8 cellular contexts compared by ENCODE assay signal in the genomic region with DNA sequence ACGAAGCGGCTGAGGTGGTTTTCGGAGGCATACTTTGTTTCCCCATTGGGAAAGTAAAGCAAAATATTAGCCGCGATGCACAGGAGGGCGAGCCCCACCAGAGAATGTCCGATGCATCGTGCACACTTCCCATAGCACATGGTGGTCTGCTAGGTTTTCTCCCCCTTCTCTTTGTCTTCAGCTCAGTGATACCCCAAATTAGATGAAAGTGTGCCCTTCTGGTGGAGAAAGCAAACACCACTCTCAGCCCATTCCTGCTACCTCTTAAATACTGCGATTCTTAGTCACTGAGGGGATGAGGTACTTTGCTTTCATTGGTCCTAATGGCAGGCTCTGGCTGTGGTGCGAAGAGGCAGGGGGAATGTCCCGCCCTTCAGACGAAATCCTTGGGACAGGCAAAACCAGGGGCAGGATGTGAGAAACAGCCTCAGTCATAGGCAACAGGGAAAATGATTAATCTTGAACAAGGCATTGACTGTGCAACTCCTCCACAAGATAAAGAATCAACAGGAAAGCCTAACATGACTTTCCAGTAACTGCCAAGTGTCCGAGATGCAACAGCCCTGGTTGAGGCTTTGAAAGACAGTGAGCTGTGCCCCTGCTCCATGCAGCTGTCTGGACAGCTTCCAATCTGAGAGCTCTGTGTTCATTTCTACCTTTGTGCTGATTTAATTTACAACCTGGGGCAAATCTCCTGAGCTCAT. TPM values are rescaled to one million over a fixed set of nuclear protein-coding genes. Genes with fewer than 3 reads are reported as not detected.
DNase-seq lines count a peak whose midpoint lies in the region; ATAC-seq, FAIRE-seq and TF ChIP-seq lines count a peak whose summit lies in the region.

TSS of gene TM4SF1 (minus strand) at position 242 of the 704 bp plus-strand sequence. CDS start at position 140, 102 bp downstream.

- TF ChIP-seq RAD21 in GM12878 (IDR thresholded peaks at IDR 0.05; ENCODE audit: insufficient read depth, low read depth, low read length) = no peak

- in situ Hi-C loops in GM12878 (cut with MboI) = no loop called here

- H3K27me3 ChIP-seq in GM12878 (replicated peaks in 1 of 2; ENCODE audit: control insufficient read depth in 2 of 2, insufficient read depth in 2 of 2, low read length in 1 of 2) = no peaks in the 10 kb centered on the region

- H3K4me3 ChIP-seq in GM12878 = no peak within 1 kb of the TSS

- no peaks in the 10 kb centered on the region for H3K4me1 ChIP-seq in GM12878 (ENCODE audit: control insufficient read depth, insufficient read depth, low read length)

- RAD21 ChIA-PET in GM12878 (lab: Charles Lee; ENCODE audit: unreplicated experiment) = interaction anchor here (0.5 kb wide), 1 partner anchor 402 kb away, joined by 3 read pairs; no protein-coding TSS in a partner anchor

- H3K9ac ChIP-seq in GM12878 (ENCODE audit: control insufficient read depth, insufficient read depth, low read length) = no peak within 1 kb of the TSS

- no TSS peak for BruUV-seq in GM12878 (replicated peaks; lab: Mats Ljungman, UMichigan)

- 60% methylated on average over 13 of the region's 13 CpGs for WGBS in GM12878 (ENCODE audit: insufficient coverage, insufficient replicate concordance, low lambda C conversion rate, missing lambda C conversion rate)

- DNase-seq in Kasumi-1 (lab: John Stamatoyannopoulos, UW) (peak; percentile 53 to 69), GM12878 (ENCODE audit: low read depth, low spot score) (no peak), kidney glomerular epithelial cell (lab: John Stamatoyannopoulos, UW) (peak; percentile 96), SIG-M5 treated with dmso at 0.1 percent for 504 hours (lab: John Stamatoyannopoulos, UW; ENCODE audit: unreplicated experiment) (no peak), NCI-H1694 treated with DMSO at 0.1 percent for 48 hours (lab: John Stamatoyannopoulos, UW) (no peak)
- no peak for DNase-seq in central memory CD4-positive, alpha-beta T cell

- no peaks in the 10 kb centered on the region for H3K9me3 ChIP-seq in GM12878 (replicated peaks; ENCODE audit: control insufficient read depth, insufficient read depth, low read length)

- intact Hi-C loops in GM12878 (cut with micrococcal nuclease; ENCODE audit: unreplicated experiment) = no loop called here

- H3K4me2 ChIP-seq in GM12878 (ENCODE audit: control insufficient read depth, insufficient read depth) = no peak within 1 kb of the TSS

- H3K36me3 ChIP-seq in GM12878 (ENCODE audit: control insufficient read depth in 2 of 2, insufficient read depth in 2 of 2, low read length in 1 of 2) = no peaks in the 10 kb centered on the region

- ATAC-seq in GM12878 = no peak

- FAIRE-seq in GM12878 (lab: Jason Lieb, UNC) = no peak

- H3K27ac ChIP-seq in 22Rv1 (peak within 1 kb of the TSS; percentile 63), GM12878 (ENCODE audit: control insufficient read depth, insufficient read depth) (no peak within 1 kb of the TSS), temporal lobe (ENCODE audit: low read depth, low read length) (no peak within 1 kb of the TSS)

- POLR2A ChIA-PET in GM12878 (lab: Charles Lee) = no interaction called here

- TF ChIP-seq CTCF in 22Rv1 (IDR thresholded peaks at IDR 0.05) (no peak), GM12878 (IDR thresholded peaks at IDR 0.05 in 2 of 3, conservative IDR thresholded peaks at IDR 0.05 in 1 of 3; ENCODE audit: control insufficient read depth in 2 of 3, extremely low read depth in 1 of 3, insufficient read depth in 1 of 3, low read depth in 3 of 3, low read length in 3 of 3) (no peak)

- TF ChIP-seq POLR2A in GM12878 (IDR thresholded peaks at IDR 0.05; ENCODE audit: low read depth, low read length) = no peak

- H4K20me1 ChIP-seq in GM12878 (ENCODE audit: control insufficient read depth, insufficient read depth) = no peaks in the 10 kb centered on the region

- no peak for TF ChIP-seq EP300 in GM12878 (IDR thresholded peaks at IDR 0.05; ENCODE audit: borderline replicate concordance in 1 of 2, control insufficient read depth in 1 of 2, low read depth in 2 of 2, low read length in 2 of 2)

- no peaks in the 10 kb centered on the region for H3K79me2 ChIP-seq in GM12878 (ENCODE audit: control insufficient read depth, insufficient read depth, low read length)

- SMC1A ChIA-PET in GM12878 (lab: Charles Lee; ENCODE audit: uncharacterized antibody, unreplicated experiment) = no interaction called here

- H2AFZ ChIP-seq in GM12878 (ENCODE audit: control insufficient read depth, low read depth, low read length) = no peak within 1 kb of the TSS

- CTCF ChIA-PET in GM12878 (lab: Yijun Ruan, JAX) = no interaction called here

TF ChIP-seq in GM12878, 131 proteins besides CTCF, POLR2A, EP300 and RAD21:
- TF ChIP-seq TCF12 (IDR thresholded peaks at IDR 0.05; ENCODE audit: low read depth, low read length) (peak; percentile 61; the same call in 1 of the 2 replicates), YBX1 (IDR thresholded peaks at IDR 0.05) (no peak)
- TF ChIP-seq, protein P1, sequence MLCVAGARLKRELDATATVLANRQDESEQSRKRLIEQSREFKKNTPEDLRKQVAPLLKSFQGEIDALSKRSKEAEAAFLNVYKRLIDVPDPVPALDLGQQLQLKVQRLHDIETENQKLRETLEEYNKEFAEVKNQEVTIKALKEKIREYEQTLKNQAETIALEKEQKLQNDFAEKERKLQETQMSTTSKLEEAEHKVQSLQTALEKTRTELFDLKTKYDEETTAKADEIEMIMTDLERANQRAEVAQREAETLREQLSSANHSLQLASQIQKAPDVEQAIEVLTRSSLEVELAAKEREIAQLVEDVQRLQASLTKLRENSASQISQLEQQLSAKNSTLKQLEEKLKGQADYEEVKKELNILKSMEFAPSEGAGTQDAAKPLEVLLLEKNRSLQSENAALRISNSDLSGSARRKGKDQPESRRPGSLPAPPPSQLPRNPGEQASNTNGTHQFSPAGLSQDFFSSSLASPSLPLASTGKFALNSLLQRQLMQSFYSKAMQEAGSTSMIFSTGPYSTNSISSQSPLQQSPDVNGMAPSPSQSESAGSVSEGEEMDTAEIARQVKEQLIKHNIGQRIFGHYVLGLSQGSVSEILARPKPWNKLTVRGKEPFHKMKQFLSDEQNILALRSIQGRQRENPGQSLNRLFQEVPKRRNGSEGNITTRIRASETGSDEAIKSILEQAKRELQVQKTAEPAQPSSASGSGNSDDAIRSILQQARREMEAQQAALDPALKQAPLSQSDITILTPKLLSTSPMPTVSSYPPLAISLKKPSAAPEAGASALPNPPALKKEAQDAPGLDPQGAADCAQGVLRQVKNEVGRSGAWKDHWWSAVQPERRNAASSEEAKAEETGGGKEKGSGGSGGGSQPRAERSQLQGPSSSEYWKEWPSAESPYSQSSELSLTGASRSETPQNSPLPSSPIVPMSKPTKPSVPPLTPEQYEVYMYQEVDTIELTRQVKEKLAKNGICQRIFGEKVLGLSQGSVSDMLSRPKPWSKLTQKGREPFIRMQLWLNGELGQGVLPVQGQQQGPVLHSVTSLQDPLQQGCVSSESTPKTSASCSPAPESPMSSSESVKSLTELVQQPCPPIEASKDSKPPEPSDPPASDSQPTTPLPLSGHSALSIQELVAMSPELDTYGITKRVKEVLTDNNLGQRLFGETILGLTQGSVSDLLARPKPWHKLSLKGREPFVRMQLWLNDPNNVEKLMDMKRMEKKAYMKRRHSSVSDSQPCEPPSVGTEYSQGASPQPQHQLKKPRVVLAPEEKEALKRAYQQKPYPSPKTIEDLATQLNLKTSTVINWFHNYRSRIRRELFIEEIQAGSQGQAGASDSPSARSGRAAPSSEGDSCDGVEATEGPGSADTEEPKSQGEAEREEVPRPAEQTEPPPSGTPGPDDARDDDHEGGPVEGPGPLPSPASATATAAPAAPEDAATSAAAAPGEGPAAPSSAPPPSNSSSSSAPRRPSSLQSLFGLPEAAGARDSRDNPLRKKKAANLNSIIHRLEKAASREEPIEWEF (IDR thresholded peaks at IDR 0.05; ENCODE audit: insufficient replicate concordance, low read depth, low read length) = no peak

RNA-seq across cellular contexts. Expression of gene TM4SF1, which starts in this region (rescaled TPM):
- total RNA-seq in GM12878 (2013; cell fraction: nucleolus; rRNA removed) = 0.42 TPM in 1 of 2 replicates, not detected in the other
- total RNA-seq in GM12878 (2014; rRNA removed) (not detected in 2 replicates), GM12878 (2014; rRNA removed; fragmentation: Illumina TruSeq; extraction: Trizol) (not detected in 2 replicates), GM12878 (2021) (0.56 and 1.2 TPM in 2 replicates), temporal lobe (13.5 TPM)
- not detected for polyA plus RNA-seq in GM12878 (2011; ENCODE audit: low read depth)
- polyA plus RNA-seq in GM12878 (2011; rRNA removed) (0.05 TPM in 1 of 2 replicates, not detected in the other), GM12878 (2014; fragmentation: Illumina TruSeq; extraction: Trizol) (not detected in 2 replicates), GM12878 (2014; fragmentation: Nextera tagmentation; extraction: Ambion mirVana) (not detected), GM12878 (2014; rRNA removed) (not detected in 2 replicates), GM12878 (2016; fragmentation: Nextera tagmentation; extraction: Ambion mirVana) (not detected)
- polyA plus RNA-seq in GM12878 (2011; cell fraction: cytosol; rRNA removed) = 0.07 and 0.10 TPM in 2 replicates
- not detected in 2 replicates for polyA plus RNA-seq in GM12878 (2011; cell fraction: nucleus; rRNA removed)
- polyA plus RNA-seq in GM12878 (2012) = not detected in 2 replicates
- polyA minus RNA-seq in GM12878 (2011; rRNA and poly(A)+ RNA removed) = not detected in 2 replicates
- 7.8 and 15.4 TPM in 2 replicates for polyA minus RNA-seq in GM12878 (2011; cell fraction: cytosol; rRNA and poly(A)+ RNA removed)
- polyA minus RNA-seq in GM12878 (2011; cell fraction: nucleus; rRNA and poly(A)+ RNA removed) = 1.2 and 2.5 TPM in 2 replicates

Comparison
In these comparisons a context has a peak if more than half of its experiments do, and no peak if none do; other contexts are left out.
1. DNase-seq: peak in Kasumi-1 (2 of 2) and kidney glomerular epithelial cell (single experiment); none in GM12878 (single experiment), central memory CD4-positive, alpha-beta T cell (single experiment), SIG-M5 treated with dmso at 0.1 percent for 504 hours (single experiment) and NCI-H1694 treated with DMSO at 0.1 percent for 48 hours (single experiment).